1 cellular context compared by ENCODE assay signal in genomic region chr6:160973856-160974255, GRCh38.
TF ChIP-seq lines count a peak whose summit lies in the region.

No MANE protein-coding gene starts in this region.

TF ChIP-seq in HepG2, 621 proteins besides CTCF, POLR2A, EP300 and RAD21:
- TF ChIP-seq MYC (CRISPR knock-in tag; IDR thresholded peaks at IDR 0.05; ENCODE audit: borderline replicate concordance) (no peak), ZFP1 (CRISPR knock-in tag; IDR thresholded peaks at IDR 0.05) (no peak), ZNF572 (CRISPR knock-in tag; IDR thresholded peaks at IDR 0.05) (no peak), PHF5A (CRISPR knock-in tag; IDR thresholded peaks at IDR 0.05; ENCODE audit: low read depth, unreplicated experiment) (no peak), NFYB (CRISPR knock-in tag; IDR thresholded peaks at IDR 0.05) (no peak), ZNF446 (CRISPR knock-in tag; IDR thresholded peaks at IDR 0.05) (no peak), ZNF367 (CRISPR knock-in tag; IDR thresholded peaks at IDR 0.05; ENCODE audit: borderline replicate concordance) (no peak), ZC3H13 (CRISPR knock-in tag; IDR thresholded peaks at IDR 0.05) (no peak), CSRNP1 (CRISPR knock-in tag; IDR thresholded peaks at IDR 0.05) (no peak), ZNF704 (CRISPR knock-in tag; IDR thresholded peaks at IDR 0.05; ENCODE audit: borderline replicate concordance) (no peak), SSRP1 (CRISPR knock-in tag; IDR thresholded peaks at IDR 0.05) (no peak), ETV6 (CRISPR knock-in tag; conservative IDR thresholded peaks at IDR 0.05) (no peak), ZNF768 (CRISPR knock-in tag; IDR thresholded peaks at IDR 0.05) (no peak), SRSF4 (IDR thresholded peaks at IDR 0.05; ENCODE audit: low read depth, low read length, poor library complexity, severe bottlenecking) (no peak)
- TF ChIP-seq, protein P1, sequence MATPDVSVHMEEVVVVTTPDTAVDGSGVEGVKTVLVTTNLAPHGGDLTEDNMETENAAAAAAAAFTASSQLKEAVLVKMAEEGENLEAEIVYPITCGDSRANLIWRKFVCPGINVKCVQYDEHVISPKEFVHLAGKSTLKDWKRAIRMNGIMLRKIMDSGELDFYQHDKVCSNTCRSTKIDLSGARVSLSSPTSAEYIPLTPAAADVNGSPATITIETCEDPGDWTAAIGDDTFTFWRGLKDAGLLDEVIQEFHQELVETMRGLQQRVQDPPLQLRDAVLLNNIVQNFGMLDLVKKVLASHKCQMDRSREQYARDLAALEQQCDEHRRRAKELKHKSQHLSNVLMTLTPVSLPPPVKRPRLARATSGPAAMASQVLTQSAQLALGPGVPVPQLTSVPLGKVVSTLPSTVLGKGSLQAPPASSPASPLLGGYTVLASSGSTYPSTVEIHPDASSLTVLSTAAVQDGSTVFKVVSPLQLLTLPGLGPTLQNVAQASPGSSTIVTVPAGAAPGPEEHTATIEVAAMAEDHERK (CRISPR knock-in tag; IDR thresholded peaks at IDR 0.05; ENCODE audit: low read depth) = no peak
TF ChIP-seq in HepG2: peak in this region for 0.
